Comparison of ENCODE assay signal across 18 cellular contexts in genomic region chr3:94147039-94147438, GRCh38.
A peak's percentile ranks its signal among the peaks of the same experiment; 100 is the strongest.
DNase-seq lines count a peak whose midpoint lies in the region; ATAC-seq and TF ChIP-seq lines count a peak whose summit lies in the region.
"Had no signal": no experiment of that assay in that cellular context is flagged by ENCODE, and none has a peak within 500 bp of the region (broad histone marks: within the 10 kb centered on the region; RNA-seq: fewer than 3 reads in every experiment).

No MANE protein-coding gene starts in this region.

- H2AFZ ChIP-seq in H9 (ENCODE audit: low read length) (no peak overlapping the region), neural cell (ENCODE audit: low read depth, low read length) (no peak overlapping the region), SK-N-SH (ENCODE audit: low read depth) (no peak overlapping the region)
- H2AFZ ChIP-seq: GM23248 had no signal

- peaks cover 4% of the 10 kb centered on the region for H3F3A ChIP-seq in neural cell (ENCODE audit: insufficient read depth, low read length, poor library complexity, severe bottlenecking)
- no peaks in the 10 kb centered on the region for H3F3A ChIP-seq in SK-N-SH (replicated peaks; ENCODE audit: insufficient read depth)

- H4K20me1 ChIP-seq in H9 (ENCODE audit: control insufficient read depth, insufficient read depth, insufficient read length) (no peaks in the 10 kb centered on the region), neural cell (ENCODE audit: insufficient read depth) (no peaks in the 10 kb centered on the region), SK-N-SH (ENCODE audit: insufficient read depth) (no peaks in the 10 kb centered on the region)
- H4K20me1 ChIP-seq: BLaER1 had no signal

- H3K4me3 Mint-ChIP-seq in H9 (peak overlapping the region in 1 of 2 experiments; percentile 33; a peak in 2 of 5 replicates), glutamatergic neuron (ENCODE audit: unreplicated experiment) (no peak overlapping the region)
- H3K4me3 Mint-ChIP-seq: CD14-positive monocyte; CD4-positive, alpha-beta memory T cell had no signal

- TF ChIP-seq POLR2A in body of pancreas (IDR thresholded peaks at IDR 0.05), result no peak

- no peak for DNase-seq in H9
- DNase-seq in caudate nucleus (lab: John Stamatoyannopoulos, UW), result peak in 5 of 61 donors; percentile 3 to 25 (median 8)
- DNase-seq in glutamatergic neuron, result no peak
- no peak for DNase-seq in SK-N-SH
- no peak for DNase-seq in mesendoderm
- no peak for DNase-seq in body of pancreas
- DNase-seq: 8988T; Calu3; CD4-positive, alpha-beta memory T cell; DND-41; EL; H7 had no signal

- no peak for TF ChIP-seq RAD21 in neural cell (conservative IDR thresholded peaks at IDR 0.05)
- TF ChIP-seq RAD21 in SK-N-SH (IDR thresholded peaks at IDR 0.05; ENCODE audit: low read length), result no peak

- H3K27me3 ChIP-seq in H9 (ENCODE audit: insufficient read depth, low read length) (no peaks in the 10 kb centered on the region), neural cell (ENCODE audit: insufficient read depth, low read depth, low read length) (no peaks in the 10 kb centered on the region), SK-N-SH (ENCODE audit: insufficient read depth) (no peaks in the 10 kb centered on the region), mesendoderm (ENCODE audit: insufficient read depth, low read length, poor library complexity) (no peaks in the 10 kb centered on the region), body of pancreas (no peaks in the 10 kb centered on the region)
- H3K27me3 ChIP-seq: BLaER1 had no signal

- H3K36me3 Mint-ChIP-seq in H9 (ENCODE audit: insufficient read depth in 1 of 3, low read depth in 3 of 3) (peaks cover 0 to 10% (median 0%) of the 10 kb centered on the region in 3 experiments; a peak in 2 of 7 replicates), glutamatergic neuron (ENCODE audit: unreplicated experiment) (no peaks in the 10 kb centered on the region)
- H3K36me3 Mint-ChIP-seq: CD14-positive monocyte; CD4-positive, alpha-beta memory T cell had no signal

- H3K4me1 ChIP-seq in H9 (ENCODE audit: insufficient read depth, low read length), result no peaks in the 10 kb centered on the region; the same call in 1 of the 2 replicates
- peaks cover 5 to 6% of the 10 kb centered on the region in 2 experiments; a peak in 3 of 4 replicates for H3K4me1 ChIP-seq in SK-N-SH (ENCODE audit: control insufficient read depth in 1 of 2, insufficient read depth in 2 of 2, low read depth in 1 of 2, low read length in 1 of 2)
- H3K4me1 ChIP-seq in mesendoderm (ENCODE audit: control insufficient read depth, low read depth, low read length), result no peaks in the 10 kb centered on the region
- H3K4me1 ChIP-seq in body of pancreas, result no peaks in the 10 kb centered on the region
- H3K4me1 ChIP-seq: BLaER1 had no signal

- no peaks in the 10 kb centered on the region for H3K36me3 ChIP-seq in neural cell (ENCODE audit: insufficient read depth, low read length)
- no peaks in the 10 kb centered on the region for H3K36me3 ChIP-seq in SK-N-SH (replicated peaks in 1 of 2; ENCODE audit: control insufficient read depth in 1 of 2, insufficient read depth in 2 of 2, low read length in 1 of 2)
- H3K36me3 ChIP-seq in mesendoderm (ENCODE audit: control insufficient read depth, insufficient read depth, low read length), result no peaks in the 10 kb centered on the region
- H3K36me3 ChIP-seq in body of pancreas (replicated peaks in 1 of 2; ENCODE audit: insufficient read depth in 1 of 2, low read depth in 2 of 2), result no peaks in the 10 kb centered on the region
- H3K36me3 ChIP-seq: BLaER1 had no signal

- H3K27me3 Mint-ChIP-seq in H9 (ENCODE audit: low read depth) (no peaks in the 10 kb centered on the region), glutamatergic neuron (ENCODE audit: unreplicated experiment) (peaks cover 2% of the 10 kb centered on the region)

- H4K5ac ChIP-seq in H9 (ENCODE audit: insufficient read length, low read depth, low read length) (no peak overlapping the region), mesendoderm (ENCODE audit: low read length) (no peak overlapping the region)

- H3T11ph ChIP-seq in H9 (ENCODE audit: low read length), result no peak overlapping the region

- H2BK15ac ChIP-seq in H9 (ENCODE audit: low read depth, low read length), result no peak overlapping the region
- no peak overlapping the region for H2BK15ac ChIP-seq in mesendoderm (replicated peaks; ENCODE audit: low read depth)

- H3K18ac ChIP-seq in H9 (ENCODE audit: insufficient read length, low read depth, low read length) (no peak overlapping the region), mesendoderm (ENCODE audit: low read length) (no peak overlapping the region)

- H3K14ac ChIP-seq in H9 (ENCODE audit: insufficient read depth, low read length), result no peak overlapping the region

- no CpG with 5 or more reads among the region's 3 CpGs for WGBS in H9 (ENCODE audit: extremely low coverage, insufficient read length, low lambda C conversion rate)
- 63% methylated on average over 3 of the region's 3 CpGs for WGBS in SK-N-SH (ENCODE audit: low lambda C conversion rate)
- no CpG with 5 or more reads among the region's 3 CpGs for WGBS in mesendoderm (ENCODE audit: extremely low coverage, insufficient coverage, low lambda C conversion rate)
- WGBS in body of pancreas, 2 donors, result 55 to 58% methylated on average over 3 of the region's 3 CpGs

- no peak overlapping the region for H2BK120ac ChIP-seq in H9 (ENCODE audit: low read depth, low read length, poor library complexity, severe bottlenecking)
- H2BK120ac ChIP-seq in mesendoderm (ENCODE audit: low read depth, low read length), result no peak overlapping the region

- H3K23ac ChIP-seq in H9 (ENCODE audit: insufficient read length, low read depth, low read length), result no peak overlapping the region
- H3K23ac ChIP-seq in mesendoderm (ENCODE audit: low read length), result no peak overlapping the region

- H3K27ac ChIP-seq in H9 (ENCODE audit: insufficient read length, low read depth, low read length) (no peak overlapping the region), caudate nucleus (ENCODE audit: low read depth, low read length) (peak overlapping the region; percentile 46), neural cell (ENCODE audit: low read length) (peak overlapping the region; percentile 86), SK-N-SH (ENCODE audit: low read depth in 2 of 2, low read length in 1 of 2) (no peak overlapping the region), mesendoderm (ENCODE audit: low read depth, low read length) (no peak overlapping the region), body of pancreas (no peak overlapping the region)
- H3K27ac ChIP-seq: BLaER1, GM23248 had no signal

- no peak overlapping the region for H4K91ac ChIP-seq in H9 (ENCODE audit: insufficient read length, low read depth, low read length)

- H3K4me2 ChIP-seq in H9 (ENCODE audit: insufficient read depth, insufficient read length, low read length), result peak overlapping the region; percentile 12
- H3K4me2 ChIP-seq in neural cell (ENCODE audit: low read length), result peak overlapping the region; percentile 59
- H3K4me2 ChIP-seq in SK-N-SH, result no peak overlapping the region
- H3K4me2 ChIP-seq in mesendoderm (ENCODE audit: low read length), result no peak overlapping the region
- H3K4me2 ChIP-seq: BLaER1 had no signal

- H3K56ac ChIP-seq in H9 (ENCODE audit: insufficient read length, low read depth, low read length) (no peak overlapping the region), mesendoderm (ENCODE audit: low read length) (no peak overlapping the region)

- intact Hi-C loops in body of pancreas (cut with DNase I), result no loop called here

- H4K8ac ChIP-seq in H9 (replicated peaks; ENCODE audit: insufficient read length, low read depth, low read length), result no peak overlapping the region
- no peak overlapping the region for H4K8ac ChIP-seq in mesendoderm (ENCODE audit: low read depth, low read length)

- no peak overlapping the region for H2BK20ac ChIP-seq in H9 (ENCODE audit: low read depth, low read length, poor library complexity, severe bottlenecking)

- TF ChIP-seq EP300 in neural cell (conservative IDR thresholded peaks at IDR 0.05; ENCODE audit: poor library complexity, severe bottlenecking), result no peak
- TF ChIP-seq EP300 in SK-N-SH (IDR thresholded peaks at IDR 0.05; ENCODE audit: borderline replicate concordance in 1 of 2, low read depth in 1 of 2, low read length in 1 of 2), result no peak

- H3K27ac Mint-ChIP-seq in H9 (peak overlapping the region in 2 of 3 experiments; percentile 83 to 89; a peak in 4 of 7 replicates), glutamatergic neuron (ENCODE audit: unreplicated experiment) (peak overlapping the region; percentile 25)
- H3K27ac Mint-ChIP-seq: CD14-positive monocyte; CD4-positive, alpha-beta memory T cell had no signal

- no peak overlapping the region for H2BK12ac ChIP-seq in H9 (ENCODE audit: insufficient read length, low read depth, low read length)

- no peaks in the 10 kb centered on the region for H3K79me2 ChIP-seq in H9 (ENCODE audit: insufficient read depth, low read length)
- H3K79me2 ChIP-seq in neural cell (replicated peaks; ENCODE audit: insufficient read depth, low read length), result no peaks in the 10 kb centered on the region
- no peaks in the 10 kb centered on the region for H3K79me2 ChIP-seq in SK-N-SH (ENCODE audit: insufficient read depth)
- no peaks in the 10 kb centered on the region for H3K79me2 ChIP-seq in mesendoderm (ENCODE audit: control insufficient read depth, insufficient read depth, low read length)

- H2AK5ac ChIP-seq in H9 (ENCODE audit: insufficient read length, low read length) (no peak overlapping the region), mesendoderm (ENCODE audit: low read length) (no peak overlapping the region)

- H3K79me1 ChIP-seq in H9 (ENCODE audit: insufficient read depth, low read depth, low read length, poor library complexity, severe bottlenecking) (no peaks in the 10 kb centered on the region), mesendoderm (ENCODE audit: low read length) (no peaks in the 10 kb centered on the region)

- H2BK5ac ChIP-seq in H9 (ENCODE audit: insufficient read length, low read length) (no peak overlapping the region), mesendoderm (ENCODE audit: low read length) (no peak overlapping the region)

- ATAC-seq in GM21360 (IDR thresholded peaks at IDR 0.05; ENCODE audit: unreplicated experiment) (no peak), body of pancreas (no peak)
- ATAC-seq: GM12878 had no signal

- CTCF ChIA-PET in SK-N-SH (lab: Yijun Ruan, JAX), result no interaction called here

- H3K9me3 Mint-ChIP-seq in H9 (peaks cover 0 to 12% of the 10 kb centered on the region in 2 experiments; a peak in 3 of 5 replicates), glutamatergic neuron (ENCODE audit: unreplicated experiment) (no peaks in the 10 kb centered on the region)

- TF ChIP-seq CTCF in H9 (conservative IDR thresholded peaks at IDR 0.05) (no peak), glutamatergic neuron (IDR thresholded peaks at IDR 0.05; ENCODE audit: partially characterized antibody, unreplicated experiment) (no peak), neural cell (IDR thresholded peaks at IDR 0.05; ENCODE audit: poor library complexity, severe bottlenecking) (no peak), SK-N-SH (IDR thresholded peaks at IDR 0.05) (no peak), body of pancreas (IDR thresholded peaks at IDR 0.05) (no peak)

- H3K4ac ChIP-seq in H9 (ENCODE audit: low read depth, low read length) (no peak overlapping the region), mesendoderm (ENCODE audit: low read depth, low read length) (no peak overlapping the region)

- H3K4me3 ChIP-seq in neural cell (ENCODE audit: low read length) (peak overlapping the region; percentile 48), SK-N-SH (ENCODE audit: low read depth in 2 of 2, low read length in 1 of 2) (no peak overlapping the region), mesendoderm (ENCODE audit: low read length) (no peak overlapping the region), body of pancreas (no peak overlapping the region)
- H3K4me3 ChIP-seq: BLaER1, GM12878, GM23248 had no signal

- peaks cover 14 to 16% of the 10 kb centered on the region in 2 experiments for H3K4me1 Mint-ChIP-seq in H9
- peaks cover 10% of the 10 kb centered on the region for H3K4me1 Mint-ChIP-seq in glutamatergic neuron (ENCODE audit: low read depth, unreplicated experiment)
- H3K4me1 Mint-ChIP-seq: CD14-positive monocyte; CD4-positive, alpha-beta memory T cell had no signal

- POLR2A ChIA-PET in SK-N-SH (lab: Yijun Ruan, JAX), result no interaction called here

- H3K9me3 ChIP-seq in H9 (ENCODE audit: control insufficient read depth, low read depth, low read length) (no peaks in the 10 kb centered on the region), neural cell (ENCODE audit: low read length) (no peaks in the 10 kb centered on the region), SK-N-SH (no peaks in the 10 kb centered on the region), body of pancreas (no peaks in the 10 kb centered on the region)
- H3K9me3 ChIP-seq: BLaER1 had no signal

- no peak overlapping the region for H3K9ac ChIP-seq in H9 (ENCODE audit: extremely low read depth, insufficient read length, low read length)
- peak overlapping the region; percentile 36 for H3K9ac ChIP-seq in neural cell (ENCODE audit: low read length)
- no peak overlapping the region for H3K9ac ChIP-seq in SK-N-SH
- no peak overlapping the region for H3K9ac ChIP-seq in mesendoderm (ENCODE audit: low read length)
- H3K9ac ChIP-seq: BLaER1, GM23248 had no signal

- H3K9me2 ChIP-seq in neural cell (ENCODE audit: insufficient read depth, low read length), result no peaks in the 10 kb centered on the region
- H3K9me2 ChIP-seq in SK-N-SH, result no peaks in the 10 kb centered on the region

- H3K23me2 ChIP-seq in H9 (ENCODE audit: insufficient read length, low read depth, low read length, poor library complexity, severe bottlenecking), result no peaks in the 10 kb centered on the region

Comparison
In these comparisons a context has a peak if more than half of its experiments do, and no peak if none do; other contexts are left out.
1. H3K27ac ChIP-seq: peak in caudate nucleus (single experiment) and neural cell (single experiment); none in H9 (single experiment), SK-N-SH (0 of 2), mesendoderm (single experiment) and body of pancreas (0 of 4).
2. H3K4me2 ChIP-seq: peak in H9 (single experiment) and neural cell (single experiment); none in SK-N-SH (single experiment) and mesendoderm (single experiment).